8 cellular contexts compared by ENCODE assay signal in the genomic region with DNA sequence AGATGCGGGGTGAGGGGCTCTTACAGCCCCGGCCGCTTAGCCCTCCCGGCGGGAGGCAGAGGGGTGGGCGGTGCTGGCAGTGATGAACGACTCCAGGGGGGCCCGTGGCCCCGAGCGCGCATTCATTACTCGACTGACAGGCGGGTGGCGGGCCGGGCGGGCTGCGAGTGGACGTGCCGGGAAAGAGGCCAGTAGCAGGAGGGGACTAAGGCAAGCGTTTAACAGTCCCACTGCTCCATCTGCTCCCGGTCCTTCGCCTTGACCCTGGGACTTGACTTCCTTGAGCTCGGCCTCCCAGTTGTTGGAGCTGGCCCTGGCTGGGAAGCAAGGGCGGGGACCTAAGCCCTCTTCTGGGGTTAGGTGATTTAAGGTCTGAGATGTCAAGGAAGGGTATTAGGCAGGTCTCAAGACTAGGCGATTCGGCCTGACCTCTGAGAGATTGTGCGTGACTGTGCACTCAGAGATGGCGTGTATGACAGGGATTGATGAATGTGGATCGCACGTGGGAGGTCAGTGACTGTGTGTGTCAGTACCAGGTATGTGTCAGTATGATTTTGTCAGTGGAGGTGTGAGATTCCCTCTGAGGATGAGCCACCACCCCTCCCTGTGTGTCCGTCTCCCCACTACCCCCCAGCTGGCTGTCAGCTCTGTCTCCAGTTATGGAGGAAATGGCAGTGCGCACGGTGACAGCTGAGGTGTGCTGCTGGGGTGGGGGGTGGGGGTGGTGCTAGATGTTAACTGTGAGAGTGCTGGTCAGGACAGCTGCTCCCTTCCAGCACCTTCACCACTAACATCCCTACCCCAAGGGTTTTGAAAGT. TPM values are rescaled to one million over a fixed set of nuclear protein-coding genes. Genes with fewer than 3 reads are reported as not detected.
A peak's percentile ranks its signal among the peaks of the same experiment; 100 is the strongest.
DNase-seq lines count a peak whose midpoint lies in the region; ATAC-seq and TF ChIP-seq lines count a peak whose summit lies in the region.

No MANE protein-coding gene starts in this region.

- H3K4me2 ChIP-seq in OCI-LY1 (ENCODE audit: low read length) (peak overlapping the region; percentile 44), neural progenitor cell (peak overlapping the region; percentile 91)

- H3K9me3 Mint-ChIP-seq in neural progenitor cell = peaks cover 2% of the 10 kb centered on the region

- peak; percentile 37 for DNase-seq in G401 (ENCODE audit: low spot score)
- DNase-seq in colonic mucosa = no peak
- no peak for DNase-seq in neural progenitor cell (ENCODE audit: low spot score)
- DNase-seq in medulla oblongata (ENCODE audit: extremely low spot score) = no peak
- DNase-seq in COLO668 (lab: John Stamatoyannopoulos, UW; ENCODE audit: unreplicated experiment) = no peak

- H3F3A ChIP-seq in OCI-LY1 (ENCODE audit: insufficient read depth, low read length) = no peaks in the 10 kb centered on the region
- peaks cover 55% of the 10 kb centered on the region for H3F3A ChIP-seq in neural progenitor cell (ENCODE audit: low read depth)

- H4K20me1 ChIP-seq in OCI-LY1 (ENCODE audit: insufficient read depth, low read length) (no peaks in the 10 kb centered on the region), neural progenitor cell (ENCODE audit: low read depth) (peaks cover 41% of the 10 kb centered on the region)

- H3K36me3 ChIP-seq in OCI-LY1 (ENCODE audit: insufficient read depth, low read length) (no peaks in the 10 kb centered on the region), colonic mucosa (no peaks in the 10 kb centered on the region), neural progenitor cell (no peaks in the 10 kb centered on the region)

- peak overlapping the region; percentile 83 for H3K4me3 Mint-ChIP-seq in neural progenitor cell

- no peak overlapping the region for H3K27ac Mint-ChIP-seq in neural progenitor cell

- intact Hi-C loops in colonic mucosa (cut with DNase I) = no loop called here

- peaks cover 81% of the 10 kb centered on the region for H3K27me3 Mint-ChIP-seq in neural progenitor cell (ENCODE audit: insufficient read depth, low read depth)

- TF ChIP-seq CTCF in OCI-LY1 (IDR thresholded peaks at IDR 0.05; ENCODE audit: low read length) = no peak
- TF ChIP-seq CTCF in colonic mucosa (IDR thresholded peaks at IDR 0.05) = no peak
- no peak for TF ChIP-seq CTCF in neural progenitor cell (IDR thresholded peaks at IDR 0.05)

- peaks cover 53% of the 10 kb centered on the region for H3K4me1 Mint-ChIP-seq in neural progenitor cell

- H3K4me3 ChIP-seq in OCI-LY1 (ENCODE audit: low read depth, low read length, poor library complexity, severe bottlenecking) (no peak overlapping the region), colonic mucosa (peak overlapping the region; percentile 48), neural progenitor cell (peak overlapping the region; percentile 65)

- no peaks in the 10 kb centered on the region for H3K79me2 ChIP-seq in OCI-LY1 (ENCODE audit: insufficient read depth, low read length)
- no peaks in the 10 kb centered on the region for H3K79me2 ChIP-seq in neural progenitor cell (ENCODE audit: low read depth)

- H3K9me2 ChIP-seq in OCI-LY1 (ENCODE audit: low read depth, low read length) = no peaks in the 10 kb centered on the region

- H3K27ac ChIP-seq in OCI-LY1 (ENCODE audit: low read depth, low read length, poor library complexity, severe bottlenecking) (no peak overlapping the region), colonic mucosa (no peak overlapping the region), neural progenitor cell (no peak overlapping the region)

- H3K9me3 ChIP-seq in OCI-LY1 (ENCODE audit: low read length) (no peaks in the 10 kb centered on the region), colonic mucosa (no peaks in the 10 kb centered on the region), neural progenitor cell (ENCODE audit: low read depth) (no peaks in the 10 kb centered on the region)

- H2AFZ ChIP-seq in OCI-LY1 (ENCODE audit: low read length) = no peak overlapping the region
- no peak overlapping the region for H2AFZ ChIP-seq in neural progenitor cell (replicated peaks)

- no peak for ATAC-seq in HG02981 (IDR thresholded peaks at IDR 0.05; ENCODE audit: unreplicated experiment)
- ATAC-seq in GM18519 (IDR thresholded peaks at IDR 0.05; ENCODE audit: low FRiP score, unreplicated experiment) = no peak

- no peaks in the 10 kb centered on the region for H3K36me3 Mint-ChIP-seq in neural progenitor cell

- H3K9ac ChIP-seq in OCI-LY1 (ENCODE audit: low read length) = no peak overlapping the region
- H3K9ac ChIP-seq in colonic mucosa (ENCODE audit: low read depth in 2 of 2, low read length in 2 of 2) = peak overlapping the region; percentile 13 to 45
- no peak overlapping the region for H3K9ac ChIP-seq in neural progenitor cell

- H3K4me1 ChIP-seq in OCI-LY1 (ENCODE audit: insufficient read depth, low read length, severe bottlenecking) = peaks cover 38% of the 10 kb centered on the region
- H3K4me1 ChIP-seq in colonic mucosa = peaks cover 42% of the 10 kb centered on the region
- peaks cover 57% of the 10 kb centered on the region for H3K4me1 ChIP-seq in neural progenitor cell

- 0 out of 2 replicates have a peak, but pooled peaks cover 4% of the 10 kb centered on the region for H3K27me3 ChIP-seq in OCI-LY1 (ENCODE audit: insufficient read depth, low read length)
- peaks cover 58% of the 10 kb centered on the region for H3K27me3 ChIP-seq in colonic mucosa
- H3K27me3 ChIP-seq in neural progenitor cell = peaks cover 100% of the 10 kb centered on the region

- in situ Hi-C loops in G401 (cut with HindIII; ENCODE audit: low sequenced_read_pairs) = no loop called here

RNA-seq across cellular contexts. Expression of a gene that starts 3.6 kb away (rescaled TPM):
- 3.2 and 4.1 TPM in 2 replicates for total RNA-seq in G401 (2014; rRNA removed; shearing (Covaris generic))
- total RNA-seq in colonic mucosa (10 to 100 TPM; 29.0 to 34.2 TPM), neural progenitor cell (ENCODE audit: low replicate concordance) (0.34 and 0.39 TPM in 2 replicates)

RNA-seq across cellular contexts. Expression of a gene that starts 6.1 kb away (rescaled TPM):
- 9.7 and 16.4 TPM in 2 replicates for total RNA-seq in G401 (2014; rRNA removed; shearing (Covaris generic))
- total RNA-seq in colonic mucosa = not detected
- total RNA-seq in neural progenitor cell (ENCODE audit: low replicate concordance) = 0.84 and 2.8 TPM in 2 replicates

RNA-seq across cellular contexts. Expression of a gene that starts 20.1 kb away (rescaled TPM):
- total RNA-seq in G401 (2014; rRNA removed; shearing (Covaris generic)) = 39.1 and 43.0 TPM in 2 replicates
- total RNA-seq in colonic mucosa = 10 to 100 TPM; 11.8 to 51.8 TPM
- total RNA-seq in neural progenitor cell (ENCODE audit: low replicate concordance) = 40.0 and 66.4 TPM in 2 replicates

RNA-seq across cellular contexts. Expression of a gene that starts 24.1 kb away (rescaled TPM):
- 65.1 and 67.0 TPM in 2 replicates for total RNA-seq in G401 (2014; rRNA removed; shearing (Covaris generic))
- total RNA-seq in colonic mucosa (10 to 100 TPM; 17.2 to 21.9 TPM), neural progenitor cell (ENCODE audit: low replicate concordance) (45.2 and 49.5 TPM in 2 replicates)

RNA-seq across cellular contexts. Expression of a gene that starts 48.2 kb away (rescaled TPM):
- total RNA-seq in G401 (2014; rRNA removed; shearing (Covaris generic)) = 1.8 and 2.2 TPM in 2 replicates
- 10 to 100 TPM in 1 of 2 donors, 1 to 10 TPM in 1; 3.9 to 21.9 TPM for total RNA-seq in colonic mucosa
- 0.74 TPM in 1 of 2 replicates, not detected in the other for total RNA-seq in neural progenitor cell (ENCODE audit: low replicate concordance)

Comparison
In these comparisons a context has a peak if more than half of its experiments do, and no peak if none do; other contexts are left out.
1. H3K9ac ChIP-seq: peak in colonic mucosa (2 of 2); none in OCI-LY1 (single experiment) and neural progenitor cell (single experiment).